8 cellular contexts compared by ENCODE assay signal in genomic region chr16:88811600-88811849, GRCh38. TPM values are rescaled to one million over a fixed set of nuclear protein-coding genes. Genes with fewer than 3 reads are reported as not detected.
DNase-seq lines count a peak whose midpoint lies in the region; ATAC-seq and TF ChIP-seq lines count a peak whose summit lies in the region.

No MANE protein-coding gene starts in this region.

- peaks cover 54% of the 10 kb centered on the region for H3K79me2 ChIP-seq in DND-41 (ENCODE audit: insufficient read depth, low read length)

- H4K20me1 ChIP-seq in DND-41 (ENCODE audit: insufficient read depth, low read length) = peaks cover 57% of the 10 kb centered on the region

- TF ChIP-seq EP300 in tibial nerve (IDR thresholded peaks at IDR 0.05) = no peak

- peak; percentile 3; the same call in 1 of the 3 replicates for ATAC-seq in DND-41 (ENCODE audit: insufficient read depth, low read depth)
- no peak for ATAC-seq in HG02763 (IDR thresholded peaks at IDR 0.05; ENCODE audit: unreplicated experiment)

- peaks cover 56% of the 10 kb centered on the region for H3K4me1 ChIP-seq in DND-41 (ENCODE audit: insufficient read depth, low read length)
- peaks cover 3% of the 10 kb centered on the region; the same call in 1 of the 2 replicates for H3K4me1 ChIP-seq in HEK293 (ENCODE audit: control insufficient read depth, insufficient read depth, low read length)
- H3K4me1 ChIP-seq in tibial nerve = peaks cover 0 to 35% (median 26%) of the 10 kb centered on the region in 4 donors

- peak overlapping the region; percentile 90 for H3K4me3 Mint-ChIP-seq in activated T-helper 1 cell treated with anti-CD3 and anti-CD28 coated beads, Interleukin-12 subunit alpha, Interleukin-12 subunit beta, Interleukin-2, Interleukin-4 antibody, amounts not matched to agents 30 ng/mL and 10 ng/mL and 1 ng/mL, durations not matched to agents 14 hours and 24 hours and 36 hours

- H3K27me3 ChIP-seq in DND-41 (ENCODE audit: insufficient read depth, low read length, poor library complexity) (no peaks in the 10 kb centered on the region), kidney epithelial cell (ENCODE audit: control insufficient read depth, insufficient read depth, low read length) (peaks cover 6% of the 10 kb centered on the region), tibial nerve (no peaks in the 10 kb centered on the region)

- no peak for TF ChIP-seq POLR2A in tibial nerve (IDR thresholded peaks at IDR 0.05)

- H3K9me3 Mint-ChIP-seq in activated T-helper 1 cell treated with anti-CD3 and anti-CD28 coated beads, Interleukin-12 subunit alpha, Interleukin-12 subunit beta, Interleukin-2, Interleukin-4 antibody, amounts not matched to agents 30 ng/mL and 10 ng/mL and 1 ng/mL, durations not matched to agents 14 hours and 24 hours and 36 hours = no peaks in the 10 kb centered on the region

- H3K36me3 ChIP-seq in DND-41 (ENCODE audit: insufficient read depth, low read length) = peaks cover 44% of the 10 kb centered on the region
- H3K36me3 ChIP-seq in HEK293 (ENCODE audit: control insufficient read depth in 2 of 2, insufficient read depth in 1 of 2, low read length in 2 of 2) = peaks cover 0 to 46% of the 10 kb centered on the region in 2 experiments; a peak in 1 of 3 replicates
- H3K36me3 ChIP-seq in kidney epithelial cell (ENCODE audit: control insufficient read depth, insufficient read depth, low read length) = peaks cover 2% of the 10 kb centered on the region
- peaks cover 0 to 35% (median 0%) of the 10 kb centered on the region in 3 donors for H3K36me3 ChIP-seq in tibial nerve

- CTCF ChIA-PET in HEK293 (lab: Yijun Ruan, JAX) = interaction anchor here (2.1 to 5.1 kb wide), 3 partner anchors 46 to 356 kb away, joined by 8 to 25 read pairs (median 19); no protein-coding TSS in a partner anchor

- DNase-seq in DND-41 = no peak
- no peak for DNase-seq in activated T-helper 1 cell treated with anti-CD3 and anti-CD28 coated beads, Interleukin-12 subunit alpha, Interleukin-12 subunit beta, Interleukin-2, Interleukin-4 antibody, amounts not matched to agents 30 ng/mL and 10 ng/mL and 1 ng/mL, durations not matched to agents 14 hours and 24 hours and 36 hours (ENCODE audit: low spot score)
- no peak for DNase-seq in kidney epithelial cell (ENCODE audit: low read depth)
- no peak for DNase-seq in tibial nerve (ENCODE audit: low spot score in 2 of 2)
- DNase-seq in glomerular visceral epithelial cell (ENCODE audit: extremely low spot score) = no peak
- no peak for DNase-seq in AG08395 (ENCODE audit: low spot score)

- H3K27me3 Mint-ChIP-seq in activated T-helper 1 cell treated with anti-CD3 and anti-CD28 coated beads, Interleukin-12 subunit alpha, Interleukin-12 subunit beta, Interleukin-2, Interleukin-4 antibody, amounts not matched to agents 30 ng/mL and 10 ng/mL and 1 ng/mL, durations not matched to agents 14 hours and 24 hours and 36 hours (ENCODE audit: insufficient read depth) = no peaks in the 10 kb centered on the region

- peak overlapping the region; percentile 98 for H3K4me2 ChIP-seq in DND-41 (ENCODE audit: insufficient read depth, low read length)

- peak overlapping the region; percentile 66 for H2AFZ ChIP-seq in DND-41 (ENCODE audit: low read depth, low read length)

- peak overlapping the region; percentile 93 for H3K27ac ChIP-seq in DND-41 (ENCODE audit: low read length)
- H3K27ac ChIP-seq in HEK293 (ENCODE audit: extremely low read depth, low read depth, low read length) = peak overlapping the region; percentile 87
- peak overlapping the region; percentile 84 to 95 (median 93) for H3K27ac ChIP-seq in tibial nerve

- peaks cover 13% of the 10 kb centered on the region for H3K36me3 Mint-ChIP-seq in activated T-helper 1 cell treated with anti-CD3 and anti-CD28 coated beads, Interleukin-12 subunit alpha, Interleukin-12 subunit beta, Interleukin-2, Interleukin-4 antibody, amounts not matched to agents 30 ng/mL and 10 ng/mL and 1 ng/mL, durations not matched to agents 14 hours and 24 hours and 36 hours (ENCODE audit: low read depth)

- no peak for TF ChIP-seq CTCF in DND-41 (IDR thresholded peaks at IDR 0.05; ENCODE audit: borderline replicate concordance, extremely low read depth, low read length, poor library complexity, severe bottlenecking)
- TF ChIP-seq CTCF in HEK293 (tag by site-specific recombination; IDR thresholded peaks at IDR 0.05) = no peak
- TF ChIP-seq CTCF in kidney epithelial cell (IDR thresholded peaks at IDR 0.05; ENCODE audit: insufficient read depth, low read length, poor library complexity, severe bottlenecking) = no peak
- TF ChIP-seq CTCF in tibial nerve (IDR thresholded peaks at IDR 0.05) = no peak

- peak overlapping the region; percentile 84 for H3K9ac ChIP-seq in DND-41 (ENCODE audit: low read depth, low read length)

- H3K4me1 Mint-ChIP-seq in activated T-helper 1 cell treated with anti-CD3 and anti-CD28 coated beads, Interleukin-12 subunit alpha, Interleukin-12 subunit beta, Interleukin-2, Interleukin-4 antibody, amounts not matched to agents 30 ng/mL and 10 ng/mL and 1 ng/mL, durations not matched to agents 14 hours and 24 hours and 36 hours (ENCODE audit: low read depth) = peaks cover 11% of the 10 kb centered on the region

- intact Hi-C loops in activated T-helper 1 cell treated with anti-CD3 and anti-CD28 coated beads, Interleukin-12 subunit alpha, Interleukin-12 subunit beta, Interleukin-2, Interleukin-4 antibody, amounts not matched to agents 30 ng/mL and 10 ng/mL and 1 ng/mL, durations not matched to agents 14 hours and 24 hours and 36 hours (cut with micrococcal nuclease) = loop anchor here (1.0 to 5.0 kb wide), 3 partner anchors 8 to 751 kb away; partner anchors contain the start of genes CDT1 and RPL13

- H3K4me3 ChIP-seq in DND-41 (ENCODE audit: low read depth in 1 of 2, low read length in 2 of 2) (peak overlapping the region; percentile 91 to 93), HEK293 (ENCODE audit: low read depth, low read length) (peak overlapping the region; percentile 66), kidney epithelial cell (ENCODE audit: low read depth, low read length) (peak overlapping the region; percentile 62), tibial nerve (peak overlapping the region; percentile 76 to 86 (median 81))

- POLR2A ChIA-PET in HEK293 (lab: Yijun Ruan, JAX) = interaction anchor here (0.6 to 5.2 kb wide), 11 partner anchors 11 to 356 kb away, joined by 3 to 33 read pairs (median 4); partner anchors contain the start of genes GALNS and TRAPPC2L

- H3K27ac Mint-ChIP-seq in activated T-helper 1 cell treated with anti-CD3 and anti-CD28 coated beads, Interleukin-12 subunit alpha, Interleukin-12 subunit beta, Interleukin-2, Interleukin-4 antibody, amounts not matched to agents 30 ng/mL and 10 ng/mL and 1 ng/mL, durations not matched to agents 14 hours and 24 hours and 36 hours = peak overlapping the region; percentile 98

- H3K9me3 ChIP-seq in DND-41 (ENCODE audit: insufficient read depth, low read length, severe bottlenecking) (no peaks in the 10 kb centered on the region), HEK293 (ENCODE audit: control insufficient read depth, insufficient read depth, low read depth, low read length) (no peaks in the 10 kb centered on the region), tibial nerve (no peaks in the 10 kb centered on the region)

- 0 to 1% methylated on average over 26 to 29 of the region's 30 CpGs for WGBS in tibial nerve, 2 donors

TF ChIP-seq in HEK293, 187 proteins besides CTCF, POLR2A, EP300 and RAD21 (continues in another document):
- no peak for TF ChIP-seq ZBTB26 (tag by site-specific recombination; optimal IDR thresholded peaks at IDR 0.05)

RNA-seq across cellular contexts. Expression of gene APRT, which starts 0.2 kb away (rescaled TPM):
- total RNA-seq in activated T-helper 1 cell treated with anti-CD3 and anti-CD28 coated beads, Interleukin-12 subunit alpha, Interleukin-12 subunit beta, Interleukin-2, Interleukin-4 antibody, amounts not matched to agents 30 ng/mL and 10 ng/mL and 1 ng/mL, durations not matched to agents 14 hours and 24 hours and 36 hours = 301 and 303 TPM in 2 replicates
- total RNA-seq in kidney epithelial cell (204 and 218 TPM in 2 replicates), tibial nerve (100 to 1,000 TPM in 2 of 4 donors, 10 to 100 TPM in 2; 83.4 to 157 (median 106) TPM)

RNA-seq across cellular contexts. Expression of gene CDT1, which starts 7.9 kb away (rescaled TPM):
- 95.4 and 97.3 TPM in 2 replicates for total RNA-seq in activated T-helper 1 cell treated with anti-CD3 and anti-CD28 coated beads, Interleukin-12 subunit alpha, Interleukin-12 subunit beta, Interleukin-2, Interleukin-4 antibody, amounts not matched to agents 30 ng/mL and 10 ng/mL and 1 ng/mL, durations not matched to agents 14 hours and 24 hours and 36 hours
- total RNA-seq in kidney epithelial cell (11.3 and 14.5 TPM in 2 replicates), tibial nerve (1 to 10 TPM in 2 of 4 donors, under 1 TPM in 1, not detected in 1; 0.44 to 1.5 (median 1.4) TPM)

RNA-seq across cellular contexts. Expression of gene PIEZO1, which starts 26.5 kb away (rescaled TPM):
- 214 and 217 TPM in 2 replicates for total RNA-seq in activated T-helper 1 cell treated with anti-CD3 and anti-CD28 coated beads, Interleukin-12 subunit alpha, Interleukin-12 subunit beta, Interleukin-2, Interleukin-4 antibody, amounts not matched to agents 30 ng/mL and 10 ng/mL and 1 ng/mL, durations not matched to agents 14 hours and 24 hours and 36 hours
- total RNA-seq in kidney epithelial cell (309 and 349 TPM in 2 replicates), tibial nerve (100 to 1,000 TPM in 3 of 4 donors, 10 to 100 TPM in 1; 90.5 to 309 (median 165) TPM)

RNA-seq across cellular contexts. Expression of gene GALNS, which starts 45.2 kb away (rescaled TPM):
- total RNA-seq in activated T-helper 1 cell treated with anti-CD3 and anti-CD28 coated beads, Interleukin-12 subunit alpha, Interleukin-12 subunit beta, Interleukin-2, Interleukin-4 antibody, amounts not matched to agents 30 ng/mL and 10 ng/mL and 1 ng/mL, durations not matched to agents 14 hours and 24 hours and 36 hours = 21.9 and 23.8 TPM in 2 replicates
- total RNA-seq in kidney epithelial cell (23.6 and 30.4 TPM in 2 replicates), tibial nerve (10 to 100 TPM; 15.1 to 80.1 (median 43.2) TPM)

RNA-seq across cellular contexts. Expression of gene TRAPPC2L, which starts 45.4 kb away (rescaled TPM):
- total RNA-seq in activated T-helper 1 cell treated with anti-CD3 and anti-CD28 coated beads, Interleukin-12 subunit alpha, Interleukin-12 subunit beta, Interleukin-2, Interleukin-4 antibody, amounts not matched to agents 30 ng/mL and 10 ng/mL and 1 ng/mL, durations not matched to agents 14 hours and 24 hours and 36 hours = 63.1 and 65.4 TPM in 2 replicates
- 50.1 and 59.4 TPM in 2 replicates for total RNA-seq in kidney epithelial cell
- total RNA-seq in tibial nerve = 10 to 100 TPM; 18.0 to 36.6 (median 22.9) TPM
